Comparison of ENCODE assay signal across 26 cellular contexts in genomic region chr6:118382126-118382525, GRCh38.
"Had no signal": no experiment of that assay in that cellular context is flagged by ENCODE, and none has a peak within 500 bp of the region (broad histone marks: within the 10 kb centered on the region; RNA-seq: fewer than 3 reads in every experiment).

No MANE protein-coding gene starts in this region.

- H3K27me3 ChIP-seq: vagina had no signal

- H3K9me3 Mint-ChIP-seq: activated CD8-positive, alpha-beta T cell treated with anti-CD3 and anti-CD28 coated beads for 36 hours; activated T-cell treated with anti-CD3 and anti-CD28 coated beads, Interleukin-2, amount 50 U/mL, for 24 hours; activated T-helper 2 cell treated with anti-CD3 and anti-CD28 coated beads, Interferon-gamma antibody, Interleukin-2, Interleukin-4, amounts not matched to agents 10 μg/mL and 5 μg/mL and 100 μg/mL, durations not matched to agents 14 hours and 24 hours and 36 hours; endodermal cell had no signal

- H3K9me3 ChIP-seq: vagina had no signal

- H3K27ac Mint-ChIP-seq: activated B cell treated with CpG ODN at 0.5 μM for 24 hours; activated CD8-positive, alpha-beta T cell treated with anti-CD3 and anti-CD28 coated beads for 36 hours; activated naive CD8-positive, alpha-beta T cell treated with anti-CD3 and anti-CD28 coated beads, Interleukin-2, amount 10 ng/mL, durations not matched to agents 7 days and 5 days; activated T-cell treated with anti-CD3 and anti-CD28 coated beads, Interleukin-2, amount 50 U/mL, for 24 hours; activated T-helper 2 cell treated with anti-CD3 and anti-CD28 coated beads, Interferon-gamma antibody, Interleukin-2, Interleukin-4, amounts not matched to agents 10 μg/mL and 5 μg/mL and 100 μg/mL, durations not matched to agents 14 hours and 24 hours and 36 hours; brain; endodermal cell; mesothelial cell of epicardium; nephron progenitor cell; stimulated activated naive B cell treated with anti-CD40 and anti-IgM and Interleukin-4, amounts not matched to agents 10 μg/mL and 1 μg/mL and 100 μg/mL, for 72 hours had no signal

- H3K4me1 ChIP-seq: vagina had no signal

- H3K4me3 ChIP-seq: lung, vagina had no signal

- DNase-seq: activated B cell treated with CpG ODN at 0.5 μM for 24 hours; activated CD4-positive, alpha-beta T cell treated with anti-CD3 and anti-CD28 coated beads for 48 hours; activated CD8-positive, alpha-beta T cell treated with anti-CD3 and anti-CD28 coated beads for 36 hours; activated naive CD4-positive, alpha-beta T cell treated with Interleukin-2 at 50 U/mL for 16 hours; activated naive CD8-positive, alpha-beta T cell treated with anti-CD3 and anti-CD28 coated beads, Interleukin-2, amount 10 ng/mL, durations not matched to agents 7 days and 5 days; activated T-cell treated with anti-CD3 and anti-CD28 coated beads, Interleukin-2, amount 50 U/mL, for 24 hours; central memory CD4-positive, alpha-beta T cell; endodermal cell; erythroblast; foreskin melanocyte; glutamatergic neuron; hypothalamus; islet precursor cell; left colon; nephron progenitor cell; nucleus accumbens; posterior cingulate gyrus; retina; stimulated activated naive B cell treated with anti-CD40 and anti-IgM and Interleukin-4, amounts not matched to agents 10 μg/mL and 1 μg/mL and 100 μg/mL, for 72 hours; T-helper 9 cell; trophoblast cell had no signal

- H3K4me3 Mint-ChIP-seq: activated B cell treated with CpG ODN at 0.5 μM for 24 hours; activated CD8-positive, alpha-beta T cell treated with anti-CD3 and anti-CD28 coated beads for 36 hours; activated naive CD8-positive, alpha-beta T cell treated with anti-CD3 and anti-CD28 coated beads, Interleukin-2, amount 10 ng/mL, durations not matched to agents 7 days and 5 days; activated T-cell treated with anti-CD3 and anti-CD28 coated beads, Interleukin-2, amount 50 U/mL, for 24 hours; brain; endodermal cell; mesothelial cell of epicardium; nephron progenitor cell; stimulated activated naive B cell treated with anti-CD40 and anti-IgM and Interleukin-4, amounts not matched to agents 10 μg/mL and 1 μg/mL and 100 μg/mL, for 72 hours had no signal

- H3K27ac ChIP-seq: vagina had no signal

- H3K4me1 Mint-ChIP-seq: activated B cell treated with CpG ODN at 0.5 μM for 24 hours; activated naive CD8-positive, alpha-beta T cell treated with anti-CD3 and anti-CD28 coated beads, Interleukin-2, amount 10 ng/mL, durations not matched to agents 7 days and 5 days; endodermal cell; mesothelial cell of epicardium; stimulated activated naive B cell treated with anti-CD40 and anti-IgM and Interleukin-4, amounts not matched to agents 10 μg/mL and 1 μg/mL and 100 μg/mL, for 72 hours had no signal

- H3K27me3 Mint-ChIP-seq: activated B cell treated with CpG ODN at 0.5 μM for 24 hours; activated CD8-positive, alpha-beta T cell treated with anti-CD3 and anti-CD28 coated beads for 36 hours; activated naive CD8-positive, alpha-beta T cell treated with anti-CD3 and anti-CD28 coated beads, Interleukin-2, amount 10 ng/mL, durations not matched to agents 7 days and 5 days; activated T-cell treated with anti-CD3 and anti-CD28 coated beads, Interleukin-2, amount 50 U/mL, for 24 hours; brain had no signal

- ATAC-seq: activated CD8-positive, alpha-beta T cell treated with anti-CD3 and anti-CD28 coated beads for 36 hours; left colon; stimulated activated naive B cell treated with anti-CD40 and anti-IgM and Interleukin-4, amounts not matched to agents 10 μg/mL and 1 μg/mL and 100 μg/mL, for 72 hours had no signal

- H3K36me3 ChIP-seq: vagina had no signal

- H3K36me3 Mint-ChIP-seq: brain; mesothelial cell of epicardium; stimulated activated naive B cell treated with anti-CD40 and anti-IgM and Interleukin-4, amounts not matched to agents 10 μg/mL and 1 μg/mL and 100 μg/mL, for 72 hours had no signal
